In genomic region chr14:77346495-77346894, GRCh38 we compare ENCODE assay signal across 26 cellular contexts.
"Had no signal": no experiment of that assay in that cellular context is flagged by ENCODE, and none has a peak within 500 bp of the region (broad histone marks: within the 10 kb centered on the region; RNA-seq: fewer than 3 reads in every experiment).

No MANE protein-coding gene starts in this region.

- H3K9me3 ChIP-seq: heart left ventricle, left lung, lower lobe of right lung, ovary, right atrium auricular region, suprapubic skin, thoracic aorta, tibial artery, upper lobe of right lung, uterus had no signal

- ATAC-seq: heart left ventricle; left cardiac atrium; left lung; lower lobe of right lung; naive thymus-derived CD8-positive, alpha-beta T cell; sciatic nerve; upper lobe of right lung had no signal

- H3K9me3 Mint-ChIP-seq: naive thymus-derived CD8-positive, alpha-beta T cell; stimulated activated naive CD8-positive, alpha-beta T cell treated with anti-CD3 and anti-CD28 coated beads, Interleukin-15, Interleukin-2, amounts not matched to agents 100 ng/mL and 50 ng/mL, for 24 hours had no signal

- H3K4me1 ChIP-seq: lower lobe of right lung, right atrium auricular region, suprapubic skin, tibial artery, upper lobe of right lung, uterus had no signal

- FAIRE-seq: keratinocyte had no signal

- DNase-seq: heart left ventricle; kidney glomerular epithelial cell; left cardiac atrium; left lung; lower lobe of right lung; mammary epithelial cell; mesenchymal stem cell; naive thymus-derived CD8-positive, alpha-beta T cell; ovary; stimulated activated CD4-positive, alpha-beta T cell treated with anti-CD3 and anti-CD28 coated beads, Interleukin-12 subunit alpha, Interleukin-12 subunit beta, amount 100 ng/mL, for 4 hours; stimulated activated CD4-positive, alpha-beta T cell treated with anti-CD3 and anti-CD28 coated beads, Interleukin-15, amount 100 ng/mL, for 24 hours; stimulated activated CD4-positive, alpha-beta T cell treated with anti-CD3 and anti-CD28 coated beads, Interleukin-2, amount 100 ng/mL, for 24 hours; stimulated activated CD4-positive, alpha-beta T cell treated with anti-CD3 and anti-CD28 coated beads, Interleukin-4, amount 100 ng/mL, for 1 hour; stimulated activated naive CD4-positive, alpha-beta T cell; tibial artery; trophoblast cell; upper lobe of right lung; uterus had no signal

- H3K4me3 ChIP-seq: heart left ventricle, left lung, lower lobe of right lung, ovary, right atrium auricular region, skin epidermis, suprapubic skin, thoracic aorta, tibial artery, upper lobe of right lung, uterus had no signal

- H3K27me3 Mint-ChIP-seq: naive thymus-derived CD8-positive, alpha-beta T cell; progenitor cell of endocrine pancreas; stimulated activated naive CD8-positive, alpha-beta T cell treated with anti-CD3 and anti-CD28 coated beads, Interleukin-15, Interleukin-2, amounts not matched to agents 100 ng/mL and 50 ng/mL, for 24 hours had no signal

- H3K4me3 Mint-ChIP-seq: naive thymus-derived CD8-positive, alpha-beta T cell; stimulated activated naive CD8-positive, alpha-beta T cell treated with anti-CD3 and anti-CD28 coated beads, Interleukin-15, Interleukin-2, amounts not matched to agents 100 ng/mL and 50 ng/mL, for 24 hours had no signal

- H3K27me3 ChIP-seq: heart left ventricle, left lung, ovary, right atrium auricular region, suprapubic skin, tibial artery, upper lobe of right lung, uterus had no signal

- H3K27ac Mint-ChIP-seq: progenitor cell of endocrine pancreas had no signal

- H3K27ac ChIP-seq: heart left ventricle, lower lobe of right lung, ovary, right atrium auricular region, skin epidermis, suprapubic skin, thoracic aorta, tibial artery, upper lobe of right lung had no signal

- H3K36me3 ChIP-seq: ovary, uterus had no signal
